Comparison of ENCODE assay signal across 7 cellular contexts in the genomic region with DNA sequence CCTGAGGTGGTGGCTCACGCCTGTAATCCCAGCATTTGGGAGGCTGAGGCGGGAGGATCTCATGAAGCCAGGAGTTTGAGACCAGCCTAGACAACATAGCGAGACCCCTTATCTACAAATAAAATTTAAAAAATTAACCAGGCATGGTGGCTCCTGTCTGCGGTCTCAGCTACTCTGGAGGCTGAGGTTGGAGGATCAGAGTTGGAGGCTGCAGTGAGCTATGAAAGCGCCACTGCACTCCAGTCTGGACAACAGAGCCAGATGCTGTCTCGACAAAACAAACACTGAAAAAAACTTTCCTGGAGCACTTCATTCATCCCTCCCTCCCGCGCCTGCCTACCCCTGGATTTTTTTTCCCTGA. TPM values are rescaled to one million over a fixed set of nuclear protein-coding genes. Genes with fewer than 3 reads are reported as not detected.
DNase-seq lines count a peak whose midpoint lies in the region; ATAC-seq and TF ChIP-seq lines count a peak whose summit lies in the region.

No MANE protein-coding gene starts in this region.

- H3K36me3 ChIP-seq in SU-DHL-6 (ENCODE audit: low read length) (no peaks in the 10 kb centered on the region), hepatocyte (replicated peaks; ENCODE audit: insufficient read depth, low read depth) (no peaks in the 10 kb centered on the region), spleen (peaks cover 0 to 28% (median 16%) of the 10 kb centered on the region in 6 donors)

- H3K27ac ChIP-seq in SU-DHL-6 (ENCODE audit: low read depth, low read length) (no peak overlapping the region), hepatocyte (peak overlapping the region; percentile 62), spleen (peak overlapping the region in 7 of 8 donors; percentile 90 to 97 (median 95))

- no peak for TF ChIP-seq CTCF in HFFc6 (IDR thresholded peaks at IDR 0.05)
- TF ChIP-seq CTCF in SU-DHL-6 (IDR thresholded peaks at IDR 0.05; ENCODE audit: insufficient read depth, low read length, poor library complexity, severe bottlenecking), result no peak
- TF ChIP-seq CTCF in hepatocyte (IDR thresholded peaks at IDR 0.05; ENCODE audit: poor library complexity), result no peak
- no peak for TF ChIP-seq CTCF in spleen (IDR thresholded peaks at IDR 0.05 in 8 of 11, conservative IDR thresholded peaks at IDR 0.05 in 3 of 11)

- H2AFZ ChIP-seq in SU-DHL-6 (ENCODE audit: low read depth, low read length, severe bottlenecking) (no peak overlapping the region), hepatocyte (peak overlapping the region; percentile 9)

- H3K9me3 Mint-ChIP-seq in HFFc6, result no peaks in the 10 kb centered on the region

- H3K9me2 ChIP-seq in SU-DHL-6 (replicated peaks; ENCODE audit: insufficient read depth, low read length), result no peaks in the 10 kb centered on the region
- no peaks in the 10 kb centered on the region for H3K9me2 ChIP-seq in hepatocyte (replicated peaks; ENCODE audit: insufficient read depth)

- no peaks in the 10 kb centered on the region for H4K20me1 ChIP-seq in SU-DHL-6 (ENCODE audit: low read depth, low read length)
- H4K20me1 ChIP-seq in hepatocyte (ENCODE audit: insufficient read depth, poor library complexity, severe bottlenecking), result no peaks in the 10 kb centered on the region

- H3K79me2 ChIP-seq in SU-DHL-6 (ENCODE audit: insufficient read depth, low read length) (peaks cover 7% of the 10 kb centered on the region; the same call in 1 of the 2 replicates), hepatocyte (peaks cover 28% of the 10 kb centered on the region)

- H3K4me3 ChIP-seq in SU-DHL-6 (ENCODE audit: insufficient read depth, low read length, poor library complexity, severe bottlenecking), result peak overlapping the region; percentile 94
- H3K4me3 ChIP-seq in hepatocyte, result peak overlapping the region; percentile 93
- peak overlapping the region; percentile 73 to 96 (median 88) for H3K4me3 ChIP-seq in spleen

- H3F3A ChIP-seq in SU-DHL-6 (ENCODE audit: insufficient read depth), result peaks cover 10% of the 10 kb centered on the region

- ATAC-seq in GM21526 (IDR thresholded peaks at IDR 0.05; ENCODE audit: low FRiP score, unreplicated experiment) (no peak), HG03139 (IDR thresholded peaks at IDR 0.05; ENCODE audit: unreplicated experiment) (no peak)

- peak overlapping the region; percentile 48; the same call in 1 of the 2 replicates for H3K27ac Mint-ChIP-seq in HFFc6

- peak overlapping the region; percentile 74 for H3K4me2 ChIP-seq in SU-DHL-6 (ENCODE audit: low read depth, low read length, poor library complexity, severe bottlenecking)
- peak overlapping the region; percentile 95 for H3K4me2 ChIP-seq in hepatocyte

- H3K4me1 ChIP-seq in hepatocyte (ENCODE audit: insufficient read depth) (peaks cover 9% of the 10 kb centered on the region), spleen (peaks cover 9 to 58% (median 32%) of the 10 kb centered on the region in 6 donors)

- no peak for TF ChIP-seq POLR2A in spleen (IDR thresholded peaks at IDR 0.05)

- peak overlapping the region; percentile 92; the same call in 1 of the 2 replicates for H3K9ac ChIP-seq in SU-DHL-6 (ENCODE audit: low read length)

- H3K27me3 ChIP-seq in SU-DHL-6 (ENCODE audit: low read length) (no peaks in the 10 kb centered on the region), hepatocyte (no peaks in the 10 kb centered on the region), spleen (replicated peaks in 1 of 7) (peaks cover 0 to 20% (median 0%) of the 10 kb centered on the region in 7 donors)

- H3K4me3 Mint-ChIP-seq in HFFc6, result peak overlapping the region; percentile 74

- H3K9me3 ChIP-seq in SU-DHL-6 (ENCODE audit: insufficient read depth, low read length), result no peaks in the 10 kb centered on the region
- no peaks in the 10 kb centered on the region for H3K9me3 ChIP-seq in hepatocyte (ENCODE audit: low read depth)
- no peaks in the 10 kb centered on the region for H3K9me3 ChIP-seq in spleen

- H3K4me1 Mint-ChIP-seq in HFFc6 (ENCODE audit: low read depth), result peaks cover 8% of the 10 kb centered on the region

- no peaks in the 10 kb centered on the region for H3K36me3 Mint-ChIP-seq in HFFc6 (ENCODE audit: low read depth)

- H3K27me3 Mint-ChIP-seq in HFFc6 (ENCODE audit: insufficient read depth), result peaks cover 5% of the 10 kb centered on the region

- 66% methylated on average over 8 of the region's 8 CpGs for WGBS in hepatocyte (ENCODE audit: low lambda C conversion rate, missing lambda C conversion rate)
- 52 to 63% (median 62%) methylated on average over 8 of the region's 8 CpGs for WGBS in spleen, 5 donors

- no peak for DNase-seq in HFFc6
- DNase-seq in hepatocyte (ENCODE audit: low spot score), result no peak
- DNase-seq in spleen, result no peak
- no peak for DNase-seq in GM19238 (ENCODE audit: insufficient read length, low spot score)

- intact Hi-C loops in spleen (cut with DNase I; ENCODE audit: low total_unique reads), result no loop called here

RNA-seq across cellular contexts. Expression of a gene that starts 0.7 kb away (rescaled TPM):
- total RNA-seq in HFFc6 (2021; fragmentation: NEBNext Ultra II Directional; extraction: Animal tissue kit (Norgen Biotek cat#: 25700)), result 10 to 100 TPM; 19.4 to 24.5 (median 22.5) TPM
- total RNA-seq in hepatocyte (13.1 and 24.1 TPM in 2 replicates), spleen (10 to 100 TPM; 18.2 to 40.5 (median 31.5) TPM)
- polyA plus RNA-seq in hepatocyte (34.5 and 40.0 TPM in 2 replicates), spleen (10 to 100 TPM; 18.7 to 36.0 (median 33.8) TPM)

RNA-seq across cellular contexts. Expression of a gene that starts 22.8 kb away (rescaled TPM):
- 10 to 100 TPM; 12.8 to 20.2 (median 17.5) TPM for total RNA-seq in HFFc6 (2021; fragmentation: NEBNext Ultra II Directional; extraction: Animal tissue kit (Norgen Biotek cat#: 25700))
- total RNA-seq in hepatocyte (7.8 and 9.2 TPM in 2 replicates), spleen (10 to 100 TPM; 24.9 to 39.6 (median 31.4) TPM)
- polyA plus RNA-seq in hepatocyte (18.3 and 22.0 TPM in 2 replicates), spleen (10 to 100 TPM; 31.5 to 43.3 (median 39.1) TPM)

RNA-seq across cellular contexts. Expression of a gene that starts 25.7 kb away (rescaled TPM):
- total RNA-seq in HFFc6 (2021; fragmentation: NEBNext Ultra II Directional; extraction: Animal tissue kit (Norgen Biotek cat#: 25700)), result 10 to 100 TPM in 5 of 6 experiments, 1 to 10 TPM in 1; 8.0 to 14.7 (median 13.2) TPM
- total RNA-seq in hepatocyte (5.0 and 6.4 TPM in 2 replicates), spleen (10 to 100 TPM; 24.7 to 69.6 (median 44.5) TPM)
- polyA plus RNA-seq in hepatocyte (13.9 and 15.0 TPM in 2 replicates), spleen (10 to 100 TPM; 30.0 to 35.4 (median 33.5) TPM)

RNA-seq across cellular contexts. Expression of a gene that starts 25.8 kb away (rescaled TPM):
- total RNA-seq in HFFc6 (2021; fragmentation: NEBNext Ultra II Directional; extraction: Animal tissue kit (Norgen Biotek cat#: 25700)), result 1 to 10 TPM; 1.9 to 2.6 (median 2.4) TPM
- total RNA-seq in hepatocyte (0.17 and 0.56 TPM in 2 replicates), spleen (10 to 100 TPM in 3 of 7 donors, 1 to 10 TPM in 4; 4.0 to 21.2 (median 9.2) TPM)
- polyA plus RNA-seq in hepatocyte (0.38 and 0.75 TPM in 2 replicates), spleen (1 to 10 TPM in 2 of 3 donors, under 1 TPM in 1; 0.52 to 2.1 (median 1.2) TPM)

RNA-seq across cellular contexts. Expression of a gene that starts 39.9 kb away (rescaled TPM):
- total RNA-seq in HFFc6 (2021; fragmentation: NEBNext Ultra II Directional; extraction: Animal tissue kit (Norgen Biotek cat#: 25700)), result 10 to 100 TPM; 58.9 to 77.1 (median 67.2) TPM
- 47.2 and 48.2 TPM in 2 replicates for total RNA-seq in hepatocyte
- polyA plus RNA-seq in hepatocyte, result 44.7 and 66.8 TPM in 2 replicates
- 10 to 100 TPM; 41.2 to 59.5 (median 46.3) TPM for total RNA-seq in spleen
- polyA plus RNA-seq in spleen, result 10 to 100 TPM; 33.3 to 46.9 (median 34.2) TPM
